ENCODE assay signal across 1 cellular context in genomic region chr5:56019306-56020272, GRCh38.
TF ChIP-seq lines count a peak whose summit lies in the region.

No MANE protein-coding gene starts in this region.

TF ChIP-seq in SK-N-SH, 30 proteins besides CTCF, POLR2A, EP300 and RAD21 (continued from another document):
- no peak for TF ChIP-seq YY1 (IDR thresholded peaks at IDR 0.05; ENCODE audit: low read depth)
- no peak for TF ChIP-seq NRF1 (IDR thresholded peaks at IDR 0.05; ENCODE audit: low read depth, low read length)
